11 cellular contexts compared by ENCODE assay signal in the genomic region with DNA sequence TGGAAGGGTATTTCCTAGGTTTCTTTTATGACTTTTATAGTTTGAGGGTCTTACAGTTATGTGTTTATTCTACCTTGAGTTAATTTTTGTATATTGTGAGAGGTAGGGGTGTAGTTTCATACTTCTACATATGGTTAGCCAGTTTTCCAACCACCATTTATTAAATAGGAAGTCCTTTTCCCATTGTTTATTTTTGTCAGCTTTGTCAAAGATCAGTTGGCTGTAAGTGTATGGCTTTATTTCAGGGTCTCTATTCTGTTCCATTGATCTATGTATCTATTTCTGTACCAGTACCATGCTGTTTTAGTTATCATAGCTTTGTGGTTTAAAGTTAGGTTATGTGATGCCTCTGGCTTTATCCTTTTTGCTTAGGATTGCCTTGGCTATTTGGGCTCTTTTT.
"Had no signal": no experiment of that assay in that cellular context is flagged by ENCODE, and none has a peak within 500 bp of the region (broad histone marks: within the 10 kb centered on the region; RNA-seq: fewer than 3 reads in every experiment).

No MANE protein-coding gene starts in this region.

- H3K9me3 ChIP-seq: pancreas, suprapubic skin, upper lobe of left lung had no signal

- H3K36me3 Mint-ChIP-seq: activated naive CD8-positive, alpha-beta T cell had no signal

- DNase-seq: activated CD4-positive, CD25-positive, alpha-beta regulatory T cell treated with anti-CD3 and anti-CD28 coated beads, Interleukin-2, amount 50 U/mL, for 72 hours; activated gamma-delta T cell; activated T-cell treated with anti-CD3 and anti-CD28 coated beads for 4 hours; aorta; hippocampal formation; kidney glomerular epithelial cell; pancreas; upper lobe of left lung had no signal

- H3K27me3 ChIP-seq: pancreas, suprapubic skin, upper lobe of left lung had no signal

- H3K36me3 ChIP-seq: pancreas, suprapubic skin, upper lobe of left lung had no signal

- ATAC-seq: pancreas had no signal

- H3K27ac Mint-ChIP-seq: activated naive CD8-positive, alpha-beta T cell had no signal

- H3K27me3 Mint-ChIP-seq: activated naive CD8-positive, alpha-beta T cell had no signal

- H3K4me1 ChIP-seq: pancreas had no signal

- H3K27ac ChIP-seq: pancreas, SK-N-MC, suprapubic skin, upper lobe of left lung had no signal

- H3K4me3 Mint-ChIP-seq: activated naive CD8-positive, alpha-beta T cell had no signal

- H3K4me3 ChIP-seq: pancreas, SK-N-MC, suprapubic skin, upper lobe of left lung had no signal
